Comparison of ENCODE assay signal across 27 cellular contexts in genomic region chr14:55502746-55503284, GRCh38.
"Had no signal": no experiment of that assay in that cellular context is flagged by ENCODE, and none has a peak within 500 bp of the region (broad histone marks: within the 10 kb centered on the region; RNA-seq: fewer than 3 reads in every experiment).

No MANE protein-coding gene starts in this region.

- H3K27me3 ChIP-seq: brain microvascular endothelial cell, cardiac muscle cell had no signal

- H3K4me3 ChIP-seq: cardiac muscle cell had no signal

- ATAC-seq: activated T-helper 17 cell treated with anti-CD3 and anti-CD28 coated beads, Interleukin-2, amount 50 U/mL, for 72 hours; T-helper 17 cell had no signal

- DNase-seq: activated CD4-positive, alpha-beta memory T cell treated with anti-CD3 and anti-CD28 coated beads, Interleukin-2, amount 10 ng/mL, durations not matched to agents 7 days and 5 days; activated CD4-positive, alpha-beta T cell treated with anti-CD3 and anti-CD28 coated beads, Interleukin-2, amount 50 U/mL, for 1 hour; activated CD4-positive, CD25-positive, alpha-beta regulatory T cell; activated gamma-delta T cell treated with Interleukin-2 at 50 U/mL for 16 hours; activated naive CD4-positive, alpha-beta T cell treated with anti-CD3 and anti-CD28 coated beads, Interleukin-2, amount 10 ng/mL, durations not matched to agents 7 days and 5 days; activated naive CD8-positive, alpha-beta T cell treated with anti-CD3 and anti-CD28 coated beads for 36 hours; activated T-cell treated with anti-CD3 and anti-CD28 coated beads for 4 hours; activated T-cell treated with anti-CD3 and anti-CD28 coated beads, Interleukin-2, amount 50 U/mL, for 48 hours; brain microvascular endothelial cell; cerebellar nuclear complex; Kasumi-1; KBM-7; NCI-H1092 treated with DMSO at 0.1 percent for 48 hours; NCI-H1417 treated with DMSO at 0.1 percent for 48 hours; NCI-H1694; NCI-H2029; NCI-H2107; NCI-H2171 treated with DMSO at 0.1 percent for 48 hours; NCI-H226; NCI-H526 treated with DMSO at 0.1 percent for 48 hours; NK-92 treated with Interleukin-12 subunit alpha and Interleukin-12 subunit beta, amount 100 ng/mL, for 24 hours; OCI-M1; SHP77 treated with DMSO at 0.1 percent for 48 hours; T-helper 17 cell; T-helper 9 cell had no signal

- H3K36me3 ChIP-seq: brain microvascular endothelial cell, cardiac muscle cell had no signal

- H3K27ac ChIP-seq: brain microvascular endothelial cell, cardiac muscle cell had no signal
